In genomic region chr10:28668363-28669226, GRCh38 we compare ENCODE assay signal across 1 cellular context.
TF ChIP-seq lines count a peak whose summit lies in the region.

No MANE protein-coding gene starts in this region.

TF ChIP-seq in HEK293, 187 proteins besides CTCF, POLR2A, EP300 and RAD21 (continued from another document and continues in another):
- TF ChIP-seq ZNF155 (tag by site-specific recombination; IDR thresholded peaks at IDR 0.05), result no peak
- no peak for TF ChIP-seq ZFHX2 (tag by site-specific recombination; conservative IDR thresholded peaks at IDR 0.05)
- TF ChIP-seq ZNF132 (tag by site-specific recombination; IDR thresholded peaks at IDR 0.05; ENCODE audit: borderline replicate concordance), result no peak
- TF ChIP-seq RBAK (tag by site-specific recombination; IDR thresholded peaks at IDR 0.05), result no peak
- no peak for TF ChIP-seq FEZF1 (tag by site-specific recombination; IDR thresholded peaks at IDR 0.05)
- peak; percentile 81 for TF ChIP-seq KLF8 (tag by site-specific recombination; IDR thresholded peaks at IDR 0.05)
- no peak for TF ChIP-seq ZNF248 (tag by site-specific recombination; IDR thresholded peaks at IDR 0.05)
- TF ChIP-seq ZBTB20 (tag by site-specific recombination; IDR thresholded peaks at IDR 0.05), result peak; percentile 99
- TF ChIP-seq ZNF391 (tag by site-specific recombination; IDR thresholded peaks at IDR 0.05; ENCODE audit: borderline replicate concordance, low read depth), result peak; percentile 48; the same call in 1 of the 2 replicates
- no peak for TF ChIP-seq AEBP2 (tag by site-specific recombination; IDR thresholded peaks at IDR 0.05; ENCODE audit: borderline replicate concordance)
- no peak for TF ChIP-seq YY2 (tag by site-specific recombination; IDR thresholded peaks at IDR 0.05)
- TF ChIP-seq ZFP41 (tag by site-specific recombination; IDR thresholded peaks at IDR 0.05; ENCODE audit: borderline replicate concordance), result no peak
- TF ChIP-seq ZNF549 (tag by site-specific recombination; IDR thresholded peaks at IDR 0.05), result no peak
- TF ChIP-seq ZNF555 (tag by site-specific recombination; conservative IDR thresholded peaks at IDR 0.05), result no peak
- TF ChIP-seq HOXD13 (CRISPR knock-in tag; IDR thresholded peaks at IDR 0.05; ENCODE audit: borderline replicate concordance), result no peak
- TF ChIP-seq ZNF692 (tag by site-specific recombination; IDR thresholded peaks at IDR 0.05), result peak; percentile 45; the same call in 1 of the 2 replicates
- no peak for TF ChIP-seq ZNF221 (tag by site-specific recombination; IDR thresholded peaks at IDR 0.05; ENCODE audit: borderline replicate concordance)
- TF ChIP-seq HOXC10 (CRISPR knock-in tag; IDR thresholded peaks at IDR 0.05), result no peak
- no peak; the same call in 1 of the 2 replicates for TF ChIP-seq ZFP69B (tag by site-specific recombination; IDR thresholded peaks at IDR 0.05)
- TF ChIP-seq PRDM10 (tag by site-specific recombination; IDR thresholded peaks at IDR 0.05), result peak; percentile 75
- TF ChIP-seq PBX3 (CRISPR knock-in tag; IDR thresholded peaks at IDR 0.05), result no peak
- no peak for TF ChIP-seq PRDM2 (tag by site-specific recombination; IDR thresholded peaks at IDR 0.05; ENCODE audit: borderline replicate concordance)
- no peak for TF ChIP-seq ZNF157 (tag by site-specific recombination; IDR thresholded peaks at IDR 0.05)
- TF ChIP-seq ZNF175 (tag by site-specific recombination; IDR thresholded peaks at IDR 0.05), result no peak
- TF ChIP-seq ZNF530 (tag by site-specific recombination; IDR thresholded peaks at IDR 0.05; ENCODE audit: low read depth), result no peak
- TF ChIP-seq ZNF148 (tag by site-specific recombination; IDR thresholded peaks at IDR 0.05; ENCODE audit: borderline replicate concordance), result no peak
- TF ChIP-seq ZBTB6 (tag by site-specific recombination; IDR thresholded peaks at IDR 0.05), result 0 out of 2 replicates have a peak, but pooled peaks have one; percentile 49
- peak; percentile 92 for TF ChIP-seq SP7 (tag by site-specific recombination; IDR thresholded peaks at IDR 0.05)
- no peak for TF ChIP-seq ZNF624 (tag by site-specific recombination; IDR thresholded peaks at IDR 0.05)
- TF ChIP-seq ZBTB49 (tag by site-specific recombination; IDR thresholded peaks at IDR 0.05; ENCODE audit: low read depth), result no peak
- peak; percentile 82 for TF ChIP-seq ZBTB26 (tag by site-specific recombination; optimal IDR thresholded peaks at IDR 0.05)
- no peak for TF ChIP-seq HOXA7 (CRISPR knock-in tag; IDR thresholded peaks at IDR 0.05; ENCODE audit: borderline replicate concordance)
- TF ChIP-seq ZNF791 (tag by site-specific recombination; IDR thresholded peaks at IDR 0.05), result no peak
- no peak for TF ChIP-seq ZNF426 (tag by site-specific recombination; IDR thresholded peaks at IDR 0.05)
- no peak for TF ChIP-seq KLF17 (tag by site-specific recombination; IDR thresholded peaks at IDR 0.05)
